Comparison of ENCODE assay signal across 2 cellular contexts in genomic region chr1:206173110-206173719, GRCh38. TPM values are rescaled to one million over a fixed set of nuclear protein-coding genes. Genes with fewer than 3 reads are reported as not detected.
"Had no signal": no experiment of that assay in that cellular context is flagged by ENCODE, and none has a peak within 500 bp of the region (broad histone marks: within the 10 kb centered on the region; RNA-seq: fewer than 3 reads in every experiment).

No MANE protein-coding gene starts in this region.

RNA-seq across cellular contexts. Expression of gene AVPR1B, which starts 56.0 kb away (rescaled TPM):
- total RNA-seq: G401, GM12878 had no signal
- polyA plus RNA-seq: GM12878 had no signal
